ENCODE assay signal across 8 cellular contexts in genomic region chr6:35598621-35599020, GRCh38.
DNase-seq lines count a peak whose midpoint lies in the region; ATAC-seq and TF ChIP-seq lines count a peak whose summit lies in the region.
"Not testable (repeated sequence)": the region's sequence is repeated elsewhere in the genome, so short reads cannot be mapped to it uniquely, and the experiment has no call there.

No MANE protein-coding gene starts in this region.

- H3K9me3 Mint-ChIP-seq in CD4-positive, alpha-beta T cell; activated naive CD8-positive, alpha-beta T cell treated with anti-CD3 and anti-CD28 coated beads for 36 hours; naive thymus-derived CD4-positive, alpha-beta T cell: not testable (repeated sequence)

- not testable (repeated sequence) for H3K27me3 ChIP-seq in CD4-positive, alpha-beta T cell (ENCODE audit: control insufficient read depth, insufficient read depth, low read length); effector memory CD4-positive, alpha-beta T cell (replicated peaks; ENCODE audit: control insufficient read depth, insufficient read depth, low read length, poor library complexity, severe bottlenecking); naive thymus-derived CD4-positive, alpha-beta T cell (ENCODE audit: control insufficient read depth in 2 of 2, insufficient read depth in 2 of 2, low read length in 2 of 2); spleen (replicated peaks in 1 of 7); thyroid gland; uterus

- peaks cover 16% of the 10 kb centered on the region for H3K36me3 ChIP-seq in effector memory CD4-positive, alpha-beta T cell (ENCODE audit: control insufficient read depth, insufficient read depth, low read length)
- H3K36me3 ChIP-seq in naive thymus-derived CD4-positive, alpha-beta T cell (ENCODE audit: control insufficient read depth in 2 of 3, insufficient read depth in 3 of 3, low read length in 3 of 3), result peaks cover 0 to 11% (median 0%) of the 10 kb centered on the region in 3 experiments
- peaks cover 6 to 65% (median 29%) of the 10 kb centered on the region in 6 donors for H3K36me3 ChIP-seq in spleen
- H3K36me3 ChIP-seq in thyroid gland, result peaks cover 18 to 31% of the 10 kb centered on the region in 2 donors
- not testable (repeated sequence) for H3K36me3 ChIP-seq in uterus

- peak overlapping the region; percentile 29 for H3K27ac ChIP-seq in CD4-positive, alpha-beta T cell (ENCODE audit: low read depth, low read length)
- peak overlapping the region; percentile 88 for H3K27ac ChIP-seq in RWPE1
- peak overlapping the region; percentile 24 for H3K27ac ChIP-seq in effector memory CD4-positive, alpha-beta T cell (ENCODE audit: insufficient read depth, low read length, poor library complexity, severe bottlenecking)
- peak overlapping the region; percentile 87 for H3K27ac ChIP-seq in naive thymus-derived CD4-positive, alpha-beta T cell (ENCODE audit: low read depth, low read length)
- peak overlapping the region; percentile 19 to 97 (median 92) for H3K27ac ChIP-seq in spleen
- peak overlapping the region; percentile 97 to 99 (median 97) for H3K27ac ChIP-seq in thyroid gland
- peak overlapping the region; percentile 91 to 97 for H3K27ac ChIP-seq in uterus

- intact Hi-C loops in CD4-positive, alpha-beta T cell (cut with DNase I, micrococcal nuclease); naive thymus-derived CD4-positive, alpha-beta T cell (cut with micrococcal nuclease); spleen (cut with DNase I; ENCODE audit: low total_unique reads); thyroid gland (cut with DNase I); uterus (cut with DNase I; ENCODE audit: low total_unique reads): not testable (repeated sequence)

- H3K27me3 Mint-ChIP-seq in CD4-positive, alpha-beta T cell; activated naive CD8-positive, alpha-beta T cell treated with anti-CD3 and anti-CD28 coated beads for 36 hours; naive thymus-derived CD4-positive, alpha-beta T cell: not testable (repeated sequence)

- not testable (repeated sequence) for DNase-seq in CD4-positive, alpha-beta T cell; RWPE1 (ENCODE audit: low spot score); activated naive CD8-positive, alpha-beta T cell treated with anti-CD3 and anti-CD28 coated beads for 36 hours; effector memory CD4-positive, alpha-beta T cell; naive thymus-derived CD4-positive, alpha-beta T cell; spleen; thyroid gland; uterus

- 97 to 99% (median 98%) methylated on average over 8 of the region's 8 CpGs for WGBS in spleen, 5 donors
- 94 to 98% methylated on average over 8 of the region's 8 CpGs for WGBS in thyroid gland, 2 donors

- not testable (repeated sequence) for TF ChIP-seq POLR2A in spleen (IDR thresholded peaks at IDR 0.05); thyroid gland (IDR thresholded peaks at IDR 0.05); uterus (IDR thresholded peaks at IDR 0.05)

- H3K4me1 Mint-ChIP-seq in CD4-positive, alpha-beta T cell (ENCODE audit: low read depth), result peaks cover 90% of the 10 kb centered on the region
- peaks cover 75% of the 10 kb centered on the region for H3K4me1 Mint-ChIP-seq in activated naive CD8-positive, alpha-beta T cell treated with anti-CD3 and anti-CD28 coated beads for 36 hours
- H3K4me1 Mint-ChIP-seq in naive thymus-derived CD4-positive, alpha-beta T cell, result peaks cover 35 to 91% (median 82%) of the 10 kb centered on the region in 7 donors

- not testable (repeated sequence) for TF ChIP-seq CTCF in CD4-positive, alpha-beta T cell (IDR thresholded peaks at IDR 0.05); RWPE1 (conservative IDR thresholded peaks at IDR 0.05; ENCODE audit: low read depth); spleen (IDR thresholded peaks at IDR 0.05 in 8 of 11, conservative IDR thresholded peaks at IDR 0.05 in 3 of 11); thyroid gland (IDR thresholded peaks at IDR 0.05); uterus (IDR thresholded peaks at IDR 0.05)

- not testable (repeated sequence) for H3K4me3 ChIP-seq in effector memory CD4-positive, alpha-beta T cell (ENCODE audit: insufficient read depth, low read depth, low read length, poor library complexity, severe bottlenecking); naive thymus-derived CD4-positive, alpha-beta T cell (ENCODE audit: low read length); spleen; thyroid gland (replicated peaks in 1 of 3); uterus

- ATAC-seq in CD4-positive, alpha-beta T cell (ENCODE audit: poor library complexity); naive thymus-derived CD4-positive, alpha-beta T cell: not testable (repeated sequence)

- H3K4me3 Mint-ChIP-seq in CD4-positive, alpha-beta T cell; activated naive CD8-positive, alpha-beta T cell treated with anti-CD3 and anti-CD28 coated beads for 36 hours: not testable (repeated sequence)
- H3K4me3 Mint-ChIP-seq in naive thymus-derived CD4-positive, alpha-beta T cell, result peak overlapping the region in 3 of 10 donors; percentile 52 to 88 (median 83)

- POLR2A ChIA-PET in CD4-positive, alpha-beta T cell (lab: Charles Lee), result interaction anchor here (1.0 to 6.8 kb wide), 4 partner anchors 11 to 132 kb away, joined by 3 to 181 read pairs (median 129); no protein-coding TSS in a partner anchor
- POLR2A ChIA-PET in RWPE1 (lab: Yijun Ruan, JAX; ENCODE audit: low non-redundant PET), result interaction anchor here (0.6 kb wide), 1 partner anchor 25 kb away, joined by 3 read pairs; no protein-coding TSS in a partner anchor
- POLR2A ChIA-PET in naive thymus-derived CD4-positive, alpha-beta T cell (lab: Charles Lee), result interaction anchor here (5.4 to 18.9 kb wide), 4 partner anchors 10 to 133 kb away, joined by 64 to 426 read pairs (median 280); partner anchors contain the start of gene ARMC12

- peaks cover 86% of the 10 kb centered on the region for H3K4me1 ChIP-seq in effector memory CD4-positive, alpha-beta T cell (ENCODE audit: control insufficient read depth, insufficient read depth, low read length, poor library complexity, severe bottlenecking)
- peaks cover 78 to 82% of the 10 kb centered on the region in 2 donors for H3K4me1 ChIP-seq in naive thymus-derived CD4-positive, alpha-beta T cell (ENCODE audit: control insufficient read depth in 2 of 2, insufficient read depth in 2 of 2, low read length in 2 of 2)
- H3K4me1 ChIP-seq in spleen, result peaks cover 33 to 100% (median 96%) of the 10 kb centered on the region in 6 donors
- peaks cover 78 to 90% of the 10 kb centered on the region in 2 donors for H3K4me1 ChIP-seq in thyroid gland
- H3K4me1 ChIP-seq in uterus, result peaks cover 21 to 55% of the 10 kb centered on the region in 2 donors

- H3K27ac Mint-ChIP-seq in CD4-positive, alpha-beta T cell, result peak overlapping the region; percentile 85
- peak overlapping the region; percentile 36 for H3K27ac Mint-ChIP-seq in activated naive CD8-positive, alpha-beta T cell treated with anti-CD3 and anti-CD28 coated beads for 36 hours
- H3K27ac Mint-ChIP-seq in naive thymus-derived CD4-positive, alpha-beta T cell, result peak overlapping the region in 8 of 9 donors; percentile 90 to 97 (median 94)

- CTCF ChIA-PET in CD4-positive, alpha-beta T cell (lab: Charles Lee), result interaction anchor here (1.0 to 2.0 kb wide), 3 partner anchors 14 to 138 kb away, joined by 4 to 7 read pairs (median 4); no protein-coding TSS in a partner anchor
- CTCF ChIA-PET in RWPE1 (lab: Yijun Ruan, JAX), result not testable (repeated sequence)
- CTCF ChIA-PET in naive thymus-derived CD4-positive, alpha-beta T cell (lab: Charles Lee), result interaction anchor here (0.8 to 19.5 kb wide), 6 partner anchors 8 to 138 kb away, joined by 3 to 272 read pairs (median 23); partner anchors contain the start of gene ARMC12

- H3K36me3 Mint-ChIP-seq in CD4-positive, alpha-beta T cell (ENCODE audit: low read depth), result peaks cover 65% of the 10 kb centered on the region
- peaks cover 49% of the 10 kb centered on the region for H3K36me3 Mint-ChIP-seq in activated naive CD8-positive, alpha-beta T cell treated with anti-CD3 and anti-CD28 coated beads for 36 hours
- H3K36me3 Mint-ChIP-seq in naive thymus-derived CD4-positive, alpha-beta T cell, result peaks cover 9 to 39% (median 36%) of the 10 kb centered on the region in 5 donors

- H3K9me3 ChIP-seq in CD4-positive, alpha-beta T cell (ENCODE audit: control insufficient read depth, low read length); effector memory CD4-positive, alpha-beta T cell (ENCODE audit: control insufficient read depth, low read length); naive thymus-derived CD4-positive, alpha-beta T cell (ENCODE audit: control insufficient read depth in 2 of 3, low read length in 3 of 3); spleen; thyroid gland; uterus: not testable (repeated sequence)

Comparison
In these comparisons a context has a peak if more than half of its experiments do, and no peak if none do; other contexts are left out.
1. H3K27ac ChIP-seq: peak in every context shown above with its lines; median percentile 97 in thyroid gland; 94 in uterus; 92 in spleen; 88 in RWPE1; 87 in naive thymus-derived CD4-positive, alpha-beta T cell; 29 in CD4-positive, alpha-beta T cell; 24 in effector memory CD4-positive, alpha-beta T cell.
2. H3K27ac Mint-ChIP-seq: peak in every context shown above with its lines; median percentile 94 in naive thymus-derived CD4-positive, alpha-beta T cell; 85 in CD4-positive, alpha-beta T cell; 36 in activated naive CD8-positive, alpha-beta T cell treated with anti-CD3 and anti-CD28 coated beads for 36 hours.